Comparison of ENCODE assay signal across 8 cellular contexts in genomic region chr2:237701859-237702370, GRCh38.
DNase-seq lines count a peak whose midpoint lies in the region; ATAC-seq and TF ChIP-seq lines count a peak whose summit lies in the region.

No MANE protein-coding gene starts in this region.

- intact Hi-C loops in prostate gland (cut with DNase I), result no loop called here

- peak overlapping the region; percentile 67 for H3K27ac ChIP-seq in fibroblast of lung (ENCODE audit: insufficient read depth, low read length)
- peak overlapping the region; percentile 64 to 69 for H3K27ac ChIP-seq in prostate gland

- no peaks in the 10 kb centered on the region for H4K20me1 ChIP-seq in fibroblast of lung (ENCODE audit: control insufficient read depth, extremely low read depth, insufficient read depth, low read length)

- H3K9me3 ChIP-seq in fibroblast of lung (ENCODE audit: control insufficient read depth, insufficient read depth, low read depth, low read length), result no peaks in the 10 kb centered on the region
- no peaks in the 10 kb centered on the region for H3K9me3 ChIP-seq in prostate gland

- H3K4me3 Mint-ChIP-seq in T-cell, result peak overlapping the region; percentile 74 to 77 (median 74)

- H3K9ac ChIP-seq in fibroblast of lung (ENCODE audit: insufficient read depth, low read length), result no peak overlapping the region

- peak overlapping the region; percentile 55 for H3K4me2 ChIP-seq in fibroblast of lung (ENCODE audit: extremely low read depth, insufficient read depth, low read length)

- CTCF ChIA-PET in T-cell (lab: Charles Lee), result interaction anchor here (0.6 to 1.4 kb wide), 6 partner anchors 12 to 131 kb away, joined by 3 to 6 read pairs (median 4); no protein-coding TSS in a partner anchor
- CTCF ChIA-PET in GM10248 (lab: Yijun Ruan, JAX), result interaction anchor here (0.6 to 3.1 kb wide), 4 partner anchors 24 to 43 kb away, joined by 3 to 17 read pairs (median 8); no protein-coding TSS in a partner anchor

- no peak for DNase-seq in T-cell
- DNase-seq in fibroblast of lung (ENCODE audit: low read depth in 2 of 2), result no peak
- no peak for DNase-seq in prostate gland (ENCODE audit: low spot score)
- DNase-seq in NCI-H2029 treated with DMSO at 0.1 percent for 48 hours (lab: John Stamatoyannopoulos, UW), result no peak
- DNase-seq in GM10248 (ENCODE audit: extremely low spot score), result no peak
- no peak for DNase-seq in NCI-H1436 treated with DMSO at 0.1 percent for 48 hours (lab: John Stamatoyannopoulos, UW)
- DNase-seq in NCI-H2227 (lab: John Stamatoyannopoulos, UW; ENCODE audit: unreplicated experiment), result no peak

- WGBS in prostate gland, result 68% methylated on average over 10 of the region's 10 CpGs

- TF ChIP-seq POLR2A in prostate gland (IDR thresholded peaks at IDR 0.05), result no peak

- H3K79me2 ChIP-seq in fibroblast of lung (ENCODE audit: control insufficient read depth, insufficient read depth, low read length), result peaks cover 91% of the 10 kb centered on the region

- H3K36me3 ChIP-seq in fibroblast of lung (ENCODE audit: control insufficient read depth, insufficient read depth, low read length), result peaks cover 2% of the 10 kb centered on the region
- H3K36me3 ChIP-seq in prostate gland, result no peaks in the 10 kb centered on the region

- H2AFZ ChIP-seq in fibroblast of lung (ENCODE audit: low read length), result no peak overlapping the region

- no peaks in the 10 kb centered on the region for H3K27me3 Mint-ChIP-seq in T-cell

- H3K4me3 ChIP-seq in GM08714 (ENCODE audit: low read length) (peak overlapping the region; percentile 3; the same call in 1 of the 2 replicates), fibroblast of lung (replicated peaks in 1 of 4; ENCODE audit: control extremely low read depth in 1 of 4, insufficient read depth in 1 of 4, low read depth in 3 of 4, low read length in 4 of 4) (no peak overlapping the region), prostate gland (no peak overlapping the region)

- no peak for ATAC-seq in T-cell (replicated peaks in 1 of 4)

- no peaks in the 10 kb centered on the region for H3K27me3 ChIP-seq in fibroblast of lung (ENCODE audit: control insufficient read depth, insufficient read depth, low read length)
- H3K27me3 ChIP-seq in prostate gland (replicated peaks; ENCODE audit: insufficient read depth), result no peaks in the 10 kb centered on the region

- peak overlapping the region; percentile 89 to 96 for H3K27ac Mint-ChIP-seq in T-cell

- TF ChIP-seq CTCF in fibroblast of lung (conservative IDR thresholded peaks at IDR 0.05 in 1 of 2, IDR thresholded peaks at IDR 0.05 in 1 of 2; ENCODE audit: low read depth in 1 of 2, low read length in 2 of 2) (no peak), prostate gland (IDR thresholded peaks at IDR 0.05) (no peak), GM10248 (IDR thresholded peaks at IDR 0.05; ENCODE audit: control extremely low read depth, extremely low read depth, low read depth, missing control alignments) (no peak)

- H3K4me1 ChIP-seq in fibroblast of lung (ENCODE audit: control insufficient read depth, extremely low read depth, insufficient read depth, low read length) (peaks cover 41% of the 10 kb centered on the region), prostate gland (replicated peaks) (peaks cover 39% of the 10 kb centered on the region)

- POLR2A ChIA-PET in T-cell (lab: Charles Lee), result interaction anchor here (0.6 to 3.1 kb wide), 7 partner anchors 8 to 32 kb away, joined by 3 to 13 read pairs (median 4); no protein-coding TSS in a partner anchor
- POLR2A ChIA-PET in GM10248 (lab: Yijun Ruan, JAX), result interaction anchor here (2.4 kb wide), 1 partner anchor 9 kb away, joined by 8 read pairs; no protein-coding TSS in a partner anchor

- peaks cover 3% of the 10 kb centered on the region for H3K36me3 Mint-ChIP-seq in T-cell

- H3K9me3 Mint-ChIP-seq in T-cell, result no peaks in the 10 kb centered on the region

- H3K4me1 Mint-ChIP-seq in T-cell, result peaks cover 94 to 98% (median 95%) of the 10 kb centered on the region in 3 donors
